In genomic region chr3:50862221-50862620, GRCh38 we compare ENCODE assay signal across 18 cellular contexts.
DNase-seq lines count a peak whose midpoint lies in the region; TF ChIP-seq lines count a peak whose summit lies in the region.
"Had no signal": no experiment of that assay in that cellular context is flagged by ENCODE, and none has a peak within 500 bp of the region (broad histone marks: within the 10 kb centered on the region; RNA-seq: fewer than 3 reads in every experiment).

No MANE protein-coding gene starts in this region.

- TF ChIP-seq CTCF in Loucy (conservative IDR thresholded peaks at IDR 0.05; ENCODE audit: low read length) (0 out of 2 replicates have a peak, but pooled peaks have one; percentile 12), VCaP (conservative IDR thresholded peaks at IDR 0.05) (peak; percentile 17; the same call in 1 of the 2 replicates), retinal pigment epithelial cell (conservative IDR thresholded peaks at IDR 0.05; ENCODE audit: low read depth, low read length) (peak; percentile 9)

- H3K9ac ChIP-seq in Loucy (ENCODE audit: low read depth, low read length, poor library complexity, severe bottlenecking) = no peak overlapping the region
- H3K9ac ChIP-seq: SK-N-SH had no signal

- no peaks in the 10 kb centered on the region for H4K20me1 ChIP-seq in Loucy (ENCODE audit: insufficient read depth, low read length, poor library complexity, severe bottlenecking)

- H3K4me3 ChIP-seq in Loucy (ENCODE audit: low read length, poor library complexity, severe bottlenecking) (no peak overlapping the region), retinal pigment epithelial cell (ENCODE audit: low read length) (no peak overlapping the region)
- H3K4me3 ChIP-seq: A549, thoracic aorta had no signal

- H3K4me2 ChIP-seq in Loucy (ENCODE audit: low read depth, low read length, poor library complexity, severe bottlenecking) = no peak overlapping the region
- H3K4me2 ChIP-seq: A549, SK-N-SH had no signal

- H3K9me2 ChIP-seq in Loucy (replicated peaks; ENCODE audit: low read depth, low read length) = no peaks in the 10 kb centered on the region
- H3K9me2 ChIP-seq: SK-N-SH had no signal

- H3K27me3 ChIP-seq in Loucy (ENCODE audit: insufficient read depth, low read length, poor library complexity, severe bottlenecking) = no peaks in the 10 kb centered on the region
- H3K27me3 ChIP-seq: neutrophil had no signal

- no peaks in the 10 kb centered on the region for H3K9me3 ChIP-seq in Loucy (ENCODE audit: insufficient read depth, low read depth, low read length)
- H3K9me3 ChIP-seq: A549, neutrophil, SK-N-SH had no signal

- no peak overlapping the region for H2AFZ ChIP-seq in Loucy (ENCODE audit: low read length)

- peak; percentile 8 for DNase-seq in NCI-H82 (lab: John Stamatoyannopoulos, UW)
- DNase-seq in NCI-H82 treated with DMSO at 0.1 percent for 48 hours (lab: John Stamatoyannopoulos, UW; ENCODE audit: unreplicated experiment) = no peak
- no peak for DNase-seq in retinal pigment epithelial cell (ENCODE audit: low read depth)
- DNase-seq in COR-L47 (lab: John Stamatoyannopoulos, UW) = no peak
- DNase-seq in epidermal melanocyte (ENCODE audit: insufficient read length, low spot score) = no peak
- no peak for DNase-seq in SW 1271 (lab: John Stamatoyannopoulos, UW)
- DNase-seq: activated CD4-positive, alpha-beta T cell treated with anti-CD3 and anti-CD28 coated beads for 36 hours; activated CD8-positive, alpha-beta memory T cell treated with anti-CD3 and anti-CD28 coated beads, Interleukin-2, amount 10 ng/mL, durations not matched to agents 7 days and 5 days; activated effector memory CD4-positive, alpha-beta T cell treated with anti-CD3 and anti-CD28 coated beads, Interleukin-2, amount 50 U/mL, for 16 hours; EL; NCI-H2029 treated with DMSO at 0.1 percent for 48 hours; retina; SK-N-SH had no signal

- no peaks in the 10 kb centered on the region for H3K4me1 ChIP-seq in Loucy (ENCODE audit: insufficient read depth, low read length, poor library complexity, severe bottlenecking)
- H3K4me1 ChIP-seq: A549 had no signal

- H3K27ac ChIP-seq in VCaP = no peak overlapping the region
- H3K27ac ChIP-seq: A549, neutrophil, thoracic aorta had no signal

- H3F3A ChIP-seq in Loucy (ENCODE audit: low read depth) = no peaks in the 10 kb centered on the region

- no peaks in the 10 kb centered on the region for H3K36me3 ChIP-seq in Loucy (ENCODE audit: insufficient read depth, low read length)
- H3K36me3 ChIP-seq: neutrophil, thoracic aorta had no signal

- H3K79me2 ChIP-seq in Loucy (ENCODE audit: insufficient read depth, low read length) = no peaks in the 10 kb centered on the region
